ENCODE assay signal across 11 cellular contexts in genomic region chr6:134063121-134063965, GRCh38. TPM values are rescaled to one million over a fixed set of nuclear protein-coding genes. Genes with fewer than 3 reads are reported as not detected.
DNase-seq lines count a peak whose midpoint lies in the region; ATAC-seq and TF ChIP-seq lines count a peak whose summit lies in the region.
"Had no signal": no experiment of that assay in that cellular context is flagged by ENCODE, and none has a peak within 500 bp of the region (broad histone marks: within the 10 kb centered on the region; RNA-seq: fewer than 3 reads in every experiment).

No MANE protein-coding gene starts in this region.

- no peaks in the 10 kb centered on the region for H3F3A ChIP-seq in SU-DHL-6 (ENCODE audit: insufficient read depth)

- H3K9me2 ChIP-seq in SU-DHL-6 (replicated peaks; ENCODE audit: insufficient read depth, low read length), result no peaks in the 10 kb centered on the region

- CTCF ChIA-PET in mammary epithelial cell (lab: Charles Lee; ENCODE audit: low non-redundant PET), result interaction anchor here (0.5 to 0.8 kb wide), 5 partner anchors 25 to 103 kb away, joined by 3 to 11 read pairs (median 3); no protein-coding TSS in a partner anchor

- no peak overlapping the region for H3K27ac ChIP-seq in mammary epithelial cell (ENCODE audit: insufficient read depth, low read depth, low read length)
- no peak overlapping the region for H3K27ac ChIP-seq in breast epithelium
- no peak overlapping the region for H3K27ac ChIP-seq in SU-DHL-6 (ENCODE audit: low read depth, low read length)
- H3K27ac ChIP-seq in vagina, result peak overlapping the region; percentile 32
- no peak overlapping the region for H3K27ac ChIP-seq in upper lobe of right lung
- H3K27ac ChIP-seq: C4-2B, cardiac muscle cell had no signal

- peak overlapping the region; percentile 12 for H2AFZ ChIP-seq in mammary epithelial cell (ENCODE audit: low read depth, low read length)
- H2AFZ ChIP-seq in SU-DHL-6 (ENCODE audit: low read depth, low read length, severe bottlenecking), result peak overlapping the region; percentile 19

- dilution Hi-C loops in mammary epithelial cell (cut with HindIII; ENCODE audit: low sequenced_read_pairs), result no loop called here

- no peak overlapping the region for H3K9ac ChIP-seq in mammary epithelial cell (ENCODE audit: insufficient read depth, low read length)
- no peak overlapping the region for H3K9ac ChIP-seq in SU-DHL-6 (ENCODE audit: low read length)

- intact Hi-C loops in mammary epithelial cell (cut with micrococcal nuclease) (no loop called here), breast epithelium (cut with DNase I; ENCODE audit: low total_unique reads) (no loop called here), vagina (cut with DNase I) (loop anchor here (10.0 kb wide), 1 partner anchor 139 kb away; no protein-coding TSS in a partner anchor), upper lobe of right lung (cut with DNase I) (no loop called here)

- H3K4me1 ChIP-seq in mammary epithelial cell (ENCODE audit: insufficient read depth, low read length) (peaks cover 27% of the 10 kb centered on the region), breast epithelium (no peaks in the 10 kb centered on the region), vagina (peaks cover 5% of the 10 kb centered on the region), upper lobe of right lung (no peaks in the 10 kb centered on the region)

- H3K79me2 ChIP-seq in mammary epithelial cell (ENCODE audit: insufficient read depth, low read length), result no peaks in the 10 kb centered on the region
- H3K79me2 ChIP-seq in SU-DHL-6 (ENCODE audit: insufficient read depth, low read length), result no peaks in the 10 kb centered on the region

- H3K9me3 ChIP-seq in mammary epithelial cell (replicated peaks; ENCODE audit: insufficient read depth, low read length), result no peaks in the 10 kb centered on the region
- no peaks in the 10 kb centered on the region for H3K9me3 ChIP-seq in breast epithelium
- H3K9me3 ChIP-seq in SU-DHL-6 (ENCODE audit: insufficient read depth, low read length), result no peaks in the 10 kb centered on the region
- no peaks in the 10 kb centered on the region for H3K9me3 ChIP-seq in vagina
- H3K9me3 ChIP-seq in upper lobe of right lung, result no peaks in the 10 kb centered on the region

- in situ Hi-C loops in mammary epithelial cell (cut with MboI; ENCODE audit: low sequenced_read_pairs in 2 of 2), result loop anchor here (5.0 kb wide), 1 partner anchor 91 kb away; no protein-coding TSS in a partner anchor

- H3K4me2 ChIP-seq in mammary epithelial cell (ENCODE audit: insufficient read depth, low read depth, low read length) (no peak overlapping the region), SU-DHL-6 (ENCODE audit: low read depth, low read length, poor library complexity, severe bottlenecking) (no peak overlapping the region)

- WGBS in mammary epithelial cell (ENCODE audit: low coverage, missing lambda C conversion rate), result 52% methylated on average over 10 of the region's 10 CpGs

- no peaks in the 10 kb centered on the region for H3K36me3 ChIP-seq in mammary epithelial cell (ENCODE audit: insufficient read depth, low read length)
- H3K36me3 ChIP-seq in breast epithelium, result no peaks in the 10 kb centered on the region
- H3K36me3 ChIP-seq in SU-DHL-6 (ENCODE audit: low read length), result no peaks in the 10 kb centered on the region
- H3K36me3 ChIP-seq in vagina, result no peaks in the 10 kb centered on the region
- H3K36me3 ChIP-seq in upper lobe of right lung, result no peaks in the 10 kb centered on the region
- H3K36me3 ChIP-seq: cardiac muscle cell had no signal

- TF ChIP-seq CTCF in mammary epithelial cell (conservative IDR thresholded peaks at IDR 0.05 in 1 of 2, IDR thresholded peaks at IDR 0.05 in 1 of 2; ENCODE audit: extremely low read depth in 1 of 2, insufficient read depth in 1 of 2, low read depth in 1 of 2, low read length in 2 of 2), result no peak
- TF ChIP-seq CTCF in breast epithelium (IDR thresholded peaks at IDR 0.05), result no peak
- no peak for TF ChIP-seq CTCF in SU-DHL-6 (IDR thresholded peaks at IDR 0.05; ENCODE audit: insufficient read depth, low read length, poor library complexity, severe bottlenecking)
- TF ChIP-seq CTCF in vagina (IDR thresholded peaks at IDR 0.05), result no peak
- no peak for TF ChIP-seq CTCF in upper lobe of right lung (IDR thresholded peaks at IDR 0.05)

- no TSS peak for BruUV-seq in mammary epithelial cell (replicated peaks; lab: Mats Ljungman, UMichigan)

- H3K27me3 ChIP-seq in mammary epithelial cell (ENCODE audit: insufficient read depth, low read length), result no peaks in the 10 kb centered on the region
- no peaks in the 10 kb centered on the region for H3K27me3 ChIP-seq in breast epithelium
- no peaks in the 10 kb centered on the region for H3K27me3 ChIP-seq in SU-DHL-6 (ENCODE audit: low read length)
- no peaks in the 10 kb centered on the region for H3K27me3 ChIP-seq in vagina
- no peaks in the 10 kb centered on the region for H3K27me3 ChIP-seq in upper lobe of right lung
- H3K27me3 ChIP-seq: cardiac muscle cell had no signal

- DNase-seq in mammary epithelial cell (no peak), breast epithelium (ENCODE audit: low spot score in 2 of 2) (no peak), iPS-NIHi7 (ENCODE audit: extremely low spot score) (peak; percentile 54), vagina (ENCODE audit: extremely low spot score in 2 of 2) (no peak), NOMO-1 treated with dmso at 0.1 percent for 144 hours (lab: John Stamatoyannopoulos, UW; ENCODE audit: unreplicated experiment) (no peak), upper lobe of right lung (no peak), GM19238 (ENCODE audit: insufficient read length, low spot score) (no peak)

- H3K4me3 ChIP-seq in mammary epithelial cell (replicated peaks in 1 of 3; ENCODE audit: insufficient read depth in 1 of 3, low read depth in 2 of 3, low read length in 3 of 3) (no peak overlapping the region), breast epithelium (no peak overlapping the region), SU-DHL-6 (ENCODE audit: insufficient read depth, low read length, poor library complexity, severe bottlenecking) (no peak overlapping the region), vagina (no peak overlapping the region), upper lobe of right lung (no peak overlapping the region)
- H3K4me3 ChIP-seq: cardiac muscle cell, GM12878 had no signal

- no peak for TF ChIP-seq POLR2A in breast epithelium (IDR thresholded peaks at IDR 0.05)
- no peak for TF ChIP-seq POLR2A in vagina (IDR thresholded peaks at IDR 0.05)

- H4K20me1 ChIP-seq in mammary epithelial cell (ENCODE audit: insufficient read depth, low read length) (no peaks in the 10 kb centered on the region), SU-DHL-6 (ENCODE audit: low read depth, low read length) (no peaks in the 10 kb centered on the region)

- no peak for ATAC-seq in upper lobe of right lung

RNA-seq across cellular contexts. Expression of gene SLC2A12, which starts 10.9 kb away (rescaled TPM):
- 10 to 100 TPM in 1 of 2 donors, 1 to 10 TPM in 1; 1.4 to 11.5 TPM for total RNA-seq in mammary epithelial cell
- 1.3 TPM for polyA plus RNA-seq in mammary epithelial cell
- polyA minus RNA-seq in mammary epithelial cell, result 1.3 TPM
- 1 to 10 TPM in 2 of 3 donors, under 1 TPM in 1; 0.16 to 7.0 (median 2.3) TPM for total RNA-seq in breast epithelium
- 2.5 TPM for total RNA-seq in vagina
- 4.3 TPM for total RNA-seq in upper lobe of right lung
